In the genomic region with DNA sequence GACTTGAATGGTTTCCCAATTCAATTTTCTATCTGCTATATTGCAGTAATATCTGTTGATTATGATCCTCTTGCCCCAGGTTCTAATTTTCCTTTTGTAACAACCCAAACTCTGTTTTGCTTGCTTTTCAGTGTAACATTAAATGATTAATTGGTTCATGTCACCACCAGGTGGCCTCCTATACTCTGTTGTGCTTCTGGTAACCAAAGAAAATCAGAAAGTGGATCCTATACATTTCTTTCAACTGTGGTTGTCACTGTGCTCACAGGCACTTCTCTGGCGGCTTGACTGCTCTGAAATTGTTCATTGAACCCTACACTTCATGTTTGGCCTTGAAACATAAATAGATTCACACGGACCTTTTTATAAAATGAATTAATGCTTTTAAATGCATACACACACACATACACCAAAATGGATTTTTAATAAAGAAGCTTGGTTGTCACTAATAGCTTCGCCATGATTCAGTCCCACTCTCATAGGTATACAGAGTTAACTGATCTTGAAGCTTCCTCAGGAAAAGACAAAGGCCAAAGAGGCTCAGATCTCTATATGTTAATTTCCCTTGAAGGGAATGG, we compare ENCODE assay signal across 1 cellular context.
A peak's percentile ranks its signal among the peaks of the same experiment; 100 is the strongest.
TF ChIP-seq lines count a peak whose summit lies in the region.

No MANE protein-coding gene starts in this region.

TF ChIP-seq in HepG2, 621 proteins besides CTCF, POLR2A, EP300 and RAD21 (continued from another document):
- TF ChIP-seq, protein P1, sequence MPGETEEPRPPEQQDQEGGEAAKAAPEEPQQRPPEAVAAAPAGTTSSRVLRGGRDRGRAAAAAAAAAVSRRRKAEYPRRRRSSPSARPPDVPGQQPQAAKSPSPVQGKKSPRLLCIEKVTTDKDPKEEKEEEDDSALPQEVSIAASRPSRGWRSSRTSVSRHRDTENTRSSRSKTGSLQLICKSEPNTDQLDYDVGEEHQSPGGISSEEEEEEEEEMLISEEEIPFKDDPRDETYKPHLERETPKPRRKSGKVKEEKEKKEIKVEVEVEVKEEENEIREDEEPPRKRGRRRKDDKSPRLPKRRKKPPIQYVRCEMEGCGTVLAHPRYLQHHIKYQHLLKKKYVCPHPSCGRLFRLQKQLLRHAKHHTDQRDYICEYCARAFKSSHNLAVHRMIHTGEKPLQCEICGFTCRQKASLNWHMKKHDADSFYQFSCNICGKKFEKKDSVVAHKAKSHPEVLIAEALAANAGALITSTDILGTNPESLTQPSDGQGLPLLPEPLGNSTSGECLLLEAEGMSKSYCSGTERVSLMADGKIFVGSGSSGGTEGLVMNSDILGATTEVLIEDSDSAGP (CRISPR knock-in tag; IDR thresholded peaks at IDR 0.05; ENCODE audit: borderline replicate concordance): no peak
- TF ChIP-seq STAG1 (CRISPR knock-in tag; IDR thresholded peaks at IDR 0.05) (peak; percentile 90), RBM39 (IDR thresholded peaks at IDR 0.05; ENCODE audit: low read depth, low read length, poor library complexity, severe bottlenecking) (no peak)
